In the genomic region with DNA sequence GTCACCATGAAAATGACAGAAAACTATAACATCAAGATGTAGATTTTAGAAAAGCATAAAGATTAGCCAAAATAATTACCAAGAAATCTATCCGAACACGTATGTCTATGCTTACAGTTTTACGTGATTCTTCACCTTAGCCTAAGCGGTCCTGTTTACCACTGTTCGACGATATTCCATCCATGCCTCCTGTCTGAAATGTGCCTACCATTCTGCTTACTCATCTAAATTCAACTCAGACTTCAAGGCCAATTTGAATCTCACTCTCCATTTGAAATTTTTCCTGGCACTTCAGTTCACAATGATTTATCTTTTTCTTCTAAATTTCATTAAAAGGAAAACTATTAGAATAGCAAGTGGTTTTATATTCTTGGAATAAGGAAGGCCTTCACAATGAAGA, we compare ENCODE assay signal across 34 cellular contexts. TPM values are rescaled to one million over a fixed set of nuclear protein-coding genes. Genes with fewer than 3 reads are reported as not detected.
"Had no signal": no experiment of that assay in that cellular context is flagged by ENCODE, and none has a peak within 500 bp of the region (broad histone marks: within the 10 kb centered on the region; RNA-seq: fewer than 3 reads in every experiment).

No MANE protein-coding gene starts in this region.

- H3K36me3 ChIP-seq: gastrocnemius medialis, neutrophil, thyroid gland had no signal

- H3K4me3 ChIP-seq: dorsolateral prefrontal cortex, gastrocnemius medialis, hepatocyte, thyroid gland had no signal

- H3K4me2 ChIP-seq: hepatocyte, SK-N-SH had no signal

- H3K27ac Mint-ChIP-seq: activated CD4-positive, alpha-beta memory T cell treated with anti-CD3 and anti-CD28 coated beads, Interleukin-2, amount 10 ng/mL, durations not matched to agents 7 days and 5 days; activated CD4-positive, alpha-beta T cell treated with anti-CD3 and anti-CD28 coated beads, Interleukin-2, amount 10 ng/mL, durations not matched to agents 7 days and 5 days; activated naive CD4-positive, alpha-beta T cell treated with anti-CD3 and anti-CD28 coated beads, Interleukin-2, amount 10 ng/mL, durations not matched to agents 7 days and 5 days; activated naive CD8-positive, alpha-beta T cell treated with anti-CD3 and anti-CD28 coated beads, Interleukin-2, amount 10 ng/mL, durations not matched to agents 7 days and 5 days; activated T-cell treated with anti-CD3 and anti-CD28 coated beads, Interleukin-2, amount 50 U/mL, for 24 hours; nephron progenitor cell; stimulated activated naive CD8-positive, alpha-beta T cell treated with anti-CD3 and anti-CD28 coated beads, Interleukin-15, Interleukin-2, amounts not matched to agents 100 ng/mL and 50 ng/mL, for 24 hours; T-helper 1 cell treated with Interleukin-12 subunit alpha and Interleukin-12 subunit beta and Interleukin-4 antibody, amounts not matched to agents 30 μg/mL and 1 μg/mL, for 36 hours had no signal

- ATAC-seq: gastrocnemius medialis, left cardiac atrium, left ventricle myocardium superior, WTC11 had no signal

- H3K4me3 Mint-ChIP-seq: activated CD4-positive, alpha-beta memory T cell treated with anti-CD3 and anti-CD28 coated beads, Interleukin-2, amount 10 ng/mL, durations not matched to agents 7 days and 5 days; activated CD4-positive, alpha-beta T cell treated with anti-CD3 and anti-CD28 coated beads, Interleukin-2, amount 10 ng/mL, durations not matched to agents 7 days and 5 days; activated naive CD4-positive, alpha-beta T cell treated with anti-CD3 and anti-CD28 coated beads, Interleukin-2, amount 10 ng/mL, durations not matched to agents 7 days and 5 days; activated naive CD8-positive, alpha-beta T cell treated with anti-CD3 and anti-CD28 coated beads, Interleukin-2, amount 10 ng/mL, durations not matched to agents 7 days and 5 days; activated T-cell treated with anti-CD3 and anti-CD28 coated beads, Interleukin-2, amount 50 U/mL, for 24 hours; naive B cell; nephron progenitor cell; stimulated activated naive CD8-positive, alpha-beta T cell treated with anti-CD3 and anti-CD28 coated beads, Interleukin-15, Interleukin-2, amounts not matched to agents 100 ng/mL and 50 ng/mL, for 24 hours; T-helper 1 cell treated with Interleukin-12 subunit alpha and Interleukin-12 subunit beta and Interleukin-4 antibody, amounts not matched to agents 30 μg/mL and 1 μg/mL, for 36 hours; WTC11 had no signal

- H3K4me1 ChIP-seq: thyroid gland had no signal

- H3K4me1 Mint-ChIP-seq: activated naive CD4-positive, alpha-beta T cell treated with anti-CD3 and anti-CD28 coated beads, Interleukin-2, amount 10 ng/mL, durations not matched to agents 7 days and 5 days; nephron progenitor cell had no signal

- H3K9me3 ChIP-seq: gastrocnemius medialis, neutrophil, SK-N-SH, thyroid gland had no signal

- H3K27me3 Mint-ChIP-seq: activated CD4-positive, alpha-beta memory T cell treated with anti-CD3 and anti-CD28 coated beads, Interleukin-2, amount 10 ng/mL, durations not matched to agents 7 days and 5 days; activated CD4-positive, alpha-beta T cell treated with anti-CD3 and anti-CD28 coated beads, Interleukin-2, amount 10 ng/mL, durations not matched to agents 7 days and 5 days; activated naive CD4-positive, alpha-beta T cell treated with anti-CD3 and anti-CD28 coated beads, Interleukin-2, amount 10 ng/mL, durations not matched to agents 7 days and 5 days; activated naive CD8-positive, alpha-beta T cell treated with anti-CD3 and anti-CD28 coated beads, Interleukin-2, amount 10 ng/mL, durations not matched to agents 7 days and 5 days; activated T-cell treated with anti-CD3 and anti-CD28 coated beads, Interleukin-2, amount 50 U/mL, for 24 hours; naive B cell; progenitor cell of endocrine pancreas; stimulated activated naive CD8-positive, alpha-beta T cell treated with anti-CD3 and anti-CD28 coated beads, Interleukin-15, Interleukin-2, amounts not matched to agents 100 ng/mL and 50 ng/mL, for 24 hours had no signal

- H3K9ac ChIP-seq: SK-N-SH had no signal

- H3K27ac ChIP-seq: dorsolateral prefrontal cortex, gastrocnemius medialis, hepatocyte, neutrophil, thyroid gland had no signal

- DNase-seq: activated CD4-positive, alpha-beta memory T cell treated with anti-CD3 and anti-CD28 coated beads, Interleukin-2, amount 10 ng/mL, durations not matched to agents 7 days and 5 days; activated CD4-positive, alpha-beta T cell treated with anti-CD3 and anti-CD28 coated beads for 1 hour; activated CD4-positive, alpha-beta T cell treated with anti-CD3 and anti-CD28 coated beads, Interleukin-2, amount 10 ng/mL, durations not matched to agents 7 days and 5 days; activated CD8-positive, alpha-beta memory T cell treated with anti-CD3 and anti-CD28 coated beads, Interleukin-2, amount 50 U/mL, for 48 hours; activated gamma-delta T cell; activated naive CD4-positive, alpha-beta T cell treated with anti-CD3 and anti-CD28 coated beads, Interleukin-2, amount 10 ng/mL, durations not matched to agents 7 days and 5 days; activated naive CD8-positive, alpha-beta T cell treated with anti-CD3 and anti-CD28 coated beads, Interleukin-2, amount 10 ng/mL, durations not matched to agents 7 days and 5 days; activated T-cell treated with anti-CD3 and anti-CD28 coated beads, Interleukin-2, amount 50 U/mL, for 24 hours; dorsolateral prefrontal cortex; effector memory CD4-positive, alpha-beta T cell; erythroblast; gastrocnemius medialis; left cardiac atrium; left ventricle myocardium superior; naive B cell; nephron progenitor cell; SK-N-SH; stimulated activated CD4-positive, alpha-beta T cell treated with anti-CD3 and anti-CD28 coated beads, Interleukin-2, amount 100 ng/mL, for 48 hours; SW 1271; T1000; thyroid gland had no signal

- H3K9me3 Mint-ChIP-seq: activated CD4-positive, alpha-beta memory T cell treated with anti-CD3 and anti-CD28 coated beads, Interleukin-2, amount 10 ng/mL, durations not matched to agents 7 days and 5 days; activated CD4-positive, alpha-beta T cell treated with anti-CD3 and anti-CD28 coated beads, Interleukin-2, amount 10 ng/mL, durations not matched to agents 7 days and 5 days; activated naive CD4-positive, alpha-beta T cell treated with anti-CD3 and anti-CD28 coated beads, Interleukin-2, amount 10 ng/mL, durations not matched to agents 7 days and 5 days; activated naive CD8-positive, alpha-beta T cell treated with anti-CD3 and anti-CD28 coated beads, Interleukin-2, amount 10 ng/mL, durations not matched to agents 7 days and 5 days; activated T-cell treated with anti-CD3 and anti-CD28 coated beads, Interleukin-2, amount 50 U/mL, for 24 hours; naive B cell; nephron progenitor cell; stimulated activated naive CD8-positive, alpha-beta T cell treated with anti-CD3 and anti-CD28 coated beads, Interleukin-15, Interleukin-2, amounts not matched to agents 100 ng/mL and 50 ng/mL, for 24 hours; T-helper 1 cell treated with Interleukin-12 subunit alpha and Interleukin-12 subunit beta and Interleukin-4 antibody, amounts not matched to agents 30 μg/mL and 1 μg/mL, for 36 hours; WTC11 had no signal

- FAIRE-seq: bronchial epithelial cell, colon, keratinocyte had no signal

- H3K27me3 ChIP-seq: dorsolateral prefrontal cortex, gastrocnemius medialis, hepatocyte, neutrophil, thyroid gland had no signal

RNA-seq across cellular contexts. Expression of gene CER1, which starts 44.7 kb away (rescaled TPM):
- total RNA-seq: activated CD4-positive, alpha-beta memory T cell treated with anti-CD3 and anti-CD28 coated beads, Interleukin-2, amount 10 ng/mL, durations not matched to agents 7 days and 5 days; activated CD4-positive, alpha-beta T cell treated with anti-CD3 and anti-CD28 coated beads, Interleukin-2, amount 10 ng/mL, durations not matched to agents 7 days and 5 days; activated naive CD8-positive, alpha-beta T cell treated with anti-CD3 and anti-CD28 coated beads, Interleukin-2, amount 10 ng/mL, durations not matched to agents 7 days and 5 days; bronchial epithelial cell; gastrocnemius medialis; left cardiac atrium; left ventricle myocardium superior; lung microvascular endothelial cell; osteocyte; progenitor cell of endocrine pancreas; subcutaneous adipose tissue; thyroid gland; ureter had no signal
- polyA plus RNA-seq: hepatocyte, keratinocyte, SK-N-SH had no signal
